In the genomic region with DNA sequence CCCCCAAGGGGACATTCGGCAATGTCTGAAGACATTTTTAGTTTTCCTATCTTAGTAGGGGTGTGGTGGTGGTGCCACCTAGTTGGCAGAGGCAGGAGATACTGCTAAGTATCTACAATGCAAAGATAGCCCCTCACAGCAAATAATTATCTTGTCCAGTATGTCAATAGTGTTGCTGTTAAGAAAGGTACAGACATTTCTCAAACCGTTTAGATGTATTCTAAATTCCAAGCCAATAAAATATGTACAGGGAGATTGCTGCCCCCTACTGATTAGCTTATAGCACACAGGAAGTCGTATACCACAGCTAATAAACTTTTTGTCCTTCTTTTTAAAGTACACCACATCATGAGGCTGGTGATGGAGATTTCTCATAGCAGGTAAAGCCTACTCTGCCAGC, we compare ENCODE assay signal across 8 cellular contexts.
DNase-seq lines count a peak whose midpoint lies in the region; ATAC-seq, FAIRE-seq and TF ChIP-seq lines count a peak whose summit lies in the region.

No MANE protein-coding gene starts in this region.

- TF ChIP-seq CTCF in GM23338 (conservative IDR thresholded peaks at IDR 0.05; ENCODE audit: low read depth in 2 of 2) (peak; percentile 51 to 64), H1 (IDR thresholded peaks at IDR 0.05; ENCODE audit: control extremely low read depth in 1 of 3, insufficient read depth in 1 of 3, low read depth in 1 of 3, low read length in 3 of 3) (peak in 2 of 3 experiments; percentile 39 to 48; a peak in 3 of 4 replicates), tibial nerve (IDR thresholded peaks at IDR 0.05) (peak in 1 of 5 experiments; percentile 23), PC-9 (conservative IDR thresholded peaks at IDR 0.05) (no peak)

- no peaks in the 10 kb centered on the region for H3K9me3 Mint-ChIP-seq in GM23338

- H4K20me1 ChIP-seq in GM23338 (replicated peaks; ENCODE audit: insufficient read depth) (no peaks in the 10 kb centered on the region), H1 (replicated peaks in 1 of 2; ENCODE audit: control insufficient read depth in 1 of 2, insufficient read depth in 2 of 2, low read length in 2 of 2) (no peaks in the 10 kb centered on the region), PC-9 (ENCODE audit: insufficient read depth) (no peaks in the 10 kb centered on the region)

- H4K5ac ChIP-seq in H1 (ENCODE audit: insufficient read length, low read depth, low read length) = no peak overlapping the region

- no peaks in the 10 kb centered on the region for H3K36me3 Mint-ChIP-seq in GM23338 (ENCODE audit: low read depth)

- intact Hi-C loops in PC-9 (cut with micrococcal nuclease; ENCODE audit: unreplicated experiment) = loop anchor here (10.0 kb wide), 1 partner anchor 200 kb away; no protein-coding TSS in a partner anchor

- no peak overlapping the region for H2BK120ac ChIP-seq in H1 (replicated peaks; ENCODE audit: low read depth, low read length)

- H3K9me2 ChIP-seq in GM23338 (ENCODE audit: insufficient read depth) (no peaks in the 10 kb centered on the region), PC-9 (ENCODE audit: insufficient read depth) (no peaks in the 10 kb centered on the region)

- TF ChIP-seq POLR2A in GM12891 (IDR thresholded peaks at IDR 0.05; ENCODE audit: low read depth, low read length) = no peak
- TF ChIP-seq POLR2A in H1 (IDR thresholded peaks at IDR 0.05; ENCODE audit: control extremely low read depth in 1 of 2, low read depth in 2 of 2, low read length in 2 of 2) = no peak
- TF ChIP-seq POLR2A in tibial nerve (IDR thresholded peaks at IDR 0.05) = no peak

- no peak overlapping the region for H3K23ac ChIP-seq in H1 (ENCODE audit: insufficient read length)

- H3K4me3 ChIP-seq in GM23338 (no peak overlapping the region), H1 (ENCODE audit: extremely low read depth in 1 of 4, insufficient read depth in 2 of 4, low read depth in 3 of 4, low read length in 4 of 4) (no peak overlapping the region), tibial nerve (no peak overlapping the region), PC-9 (no peak overlapping the region)

- H3K9me3 ChIP-seq in H1 (ENCODE audit: insufficient read depth in 2 of 2, low read depth in 1 of 2, low read length in 1 of 2) = no peaks in the 10 kb centered on the region
- no peaks in the 10 kb centered on the region for H3K9me3 ChIP-seq in tibial nerve
- no peaks in the 10 kb centered on the region; the same call in 1 of the 2 replicates for H3K9me3 ChIP-seq in PC-9 (ENCODE audit: insufficient read depth, low read depth)

- no peak overlapping the region for H3K4ac ChIP-seq in H1 (replicated peaks; ENCODE audit: insufficient read length, low read depth, low read length)

- peak; percentile 52 for ATAC-seq in GM23338
- no peak for ATAC-seq in GM19452 (IDR thresholded peaks at IDR 0.05; ENCODE audit: unreplicated experiment)

- CTCF ChIA-PET in H1 (lab: Charles Lee; ENCODE audit: partially characterized antibody) = interaction anchor here (0.8 to 1.4 kb wide), 9 partner anchors 8 to 205 kb away, joined by 3 to 6 read pairs (median 4); no protein-coding TSS in a partner anchor
- CTCF ChIA-PET in PC-9 (lab: Charles Lee) = no interaction called here

- H3K18ac ChIP-seq in H1 (ENCODE audit: extremely low read depth, low read length) = no peak overlapping the region

- H3K14ac ChIP-seq in H1 (ENCODE audit: insufficient read length) = no peak overlapping the region

- H3K79me2 ChIP-seq in GM23338 (replicated peaks; ENCODE audit: insufficient read depth) (no peaks in the 10 kb centered on the region), H1 (ENCODE audit: control insufficient read depth in 1 of 2, insufficient read depth in 2 of 2, low read length in 2 of 2) (no peaks in the 10 kb centered on the region), PC-9 (ENCODE audit: low read depth) (no peaks in the 10 kb centered on the region)

- no TSS peak for BruUV-seq in PC-9 (replicated peaks; lab: Mats Ljungman, UMichigan)

- H3K9ac ChIP-seq in H1 (replicated peaks in 1 of 4; ENCODE audit: extremely low read depth in 1 of 4, low read depth in 3 of 4, low read length in 3 of 4) = no peak overlapping the region

- H3K27ac ChIP-seq in GM23338 (ENCODE audit: low read depth) (no peak overlapping the region), H1 (ENCODE audit: low read depth, low read length) (no peak overlapping the region), tibial nerve (no peak overlapping the region), PC-9 (no peak overlapping the region)

- H2BK12ac ChIP-seq in H1 (ENCODE audit: low read depth, low read length) = no peak overlapping the region

- H3K23me2 ChIP-seq in H1 (ENCODE audit: low read depth, low read length) = no peaks in the 10 kb centered on the region

- H2BK15ac ChIP-seq in H1 (ENCODE audit: low read length) = no peak overlapping the region

- TF ChIP-seq RAD21 in H1 (IDR thresholded peaks at IDR 0.05 in 1 of 2, conservative IDR thresholded peaks at IDR 0.05 in 1 of 2; ENCODE audit: low read depth in 2 of 2, low read length in 2 of 2) = peak; percentile 66 to 67

- H4K91ac ChIP-seq in H1 (replicated peaks; ENCODE audit: insufficient read length, low read length) = no peak overlapping the region

- H3K27me3 ChIP-seq in GM23338 (ENCODE audit: insufficient read depth) (no peaks in the 10 kb centered on the region), H1 (replicated peaks in 1 of 4; ENCODE audit: control insufficient read depth in 3 of 4, extremely low read depth in 1 of 4, insufficient read depth in 3 of 4, low read length in 3 of 4) (no peaks in the 10 kb centered on the region), tibial nerve (no peaks in the 10 kb centered on the region), PC-9 (ENCODE audit: insufficient read depth, low read depth) (no peaks in the 10 kb centered on the region)

- H2AFZ ChIP-seq in GM23338 = no peak overlapping the region
- no peak overlapping the region for H2AFZ ChIP-seq in H1 (ENCODE audit: low read length)
- H2AFZ ChIP-seq in PC-9 = no peak overlapping the region

- H2BK20ac ChIP-seq in H1 (ENCODE audit: low read length) = no peak overlapping the region

- H3K79me1 ChIP-seq in H1 (ENCODE audit: low read depth, low read length) = no peaks in the 10 kb centered on the region

- H3K36me3 ChIP-seq in GM23338 (ENCODE audit: insufficient read depth) (no peaks in the 10 kb centered on the region), H1 (ENCODE audit: control insufficient read depth in 2 of 4, insufficient read depth in 4 of 4, low read length in 3 of 4) (no peaks in the 10 kb centered on the region), tibial nerve (no peaks in the 10 kb centered on the region), PC-9 (ENCODE audit: low read depth) (no peaks in the 10 kb centered on the region)

- H2BK5ac ChIP-seq in H1 (ENCODE audit: low read depth, low read length) = no peak overlapping the region

- 71% methylated on average over 3 of the region's 3 CpGs; no CpG with 5 or more reads in 1 of the 2 experiments for WGBS in H1 (ENCODE audit: extremely low coverage in 1 of 2, insufficient coverage in 1 of 2, insufficient read length in 1 of 2, insufficient replicate concordance in 2 of 2, low coverage in 1 of 2, low lambda C conversion rate in 2 of 2, missing lambda C conversion rate in 1 of 2), 2 experiments
- 43 to 52% methylated on average over 3 of the region's 3 CpGs for WGBS in tibial nerve, 2 donors

- DNase-seq in GM12891 (ENCODE audit: insufficient read length, low spot score) (no peak), GM23338 (ENCODE audit: low spot score) (peak; percentile 30), LoVo (ENCODE audit: low spot score) (peak; percentile 20), H1 (ENCODE audit: low read depth in 1 of 2, low spot score in 2 of 2) (no peak), tibial nerve (ENCODE audit: low spot score in 2 of 2) (no peak), PC-9 (no peak)
- no peak for DNase-seq in activated effector memory CD4-positive, alpha-beta T cell treated with Interleukin-2 at 50 U/mL for 16 hours

- H3F3A ChIP-seq in GM23338 (replicated peaks; ENCODE audit: low read depth) (no peaks in the 10 kb centered on the region), PC-9 (ENCODE audit: insufficient read depth, low read depth) (no peaks in the 10 kb centered on the region)

- H3K4me2 ChIP-seq in GM23338 (no peak overlapping the region), H1 (ENCODE audit: insufficient read depth in 1 of 2, low read depth in 2 of 2, low read length in 2 of 2) (no peak overlapping the region), PC-9 (no peak overlapping the region)

- H3K4me1 Mint-ChIP-seq in GM23338 = no peaks in the 10 kb centered on the region

- H3K4me1 ChIP-seq in GM23338 (ENCODE audit: insufficient read depth) = no peaks in the 10 kb centered on the region
- H3K4me1 ChIP-seq in H1 (replicated peaks in 1 of 4; ENCODE audit: control insufficient read depth in 3 of 4, insufficient read depth in 4 of 4, low read length in 3 of 4) = no peaks in the 10 kb centered on the region
- H3K4me1 ChIP-seq in tibial nerve = peaks cover 0 to 3% (median 0%) of the 10 kb centered on the region in 4 donors
- H3K4me1 ChIP-seq in PC-9 (replicated peaks; ENCODE audit: insufficient read depth) = no peaks in the 10 kb centered on the region

- POLR2A ChIA-PET in H1 (lab: Charles Lee; ENCODE audit: partially characterized antibody) (no interaction called here), PC-9 (lab: Charles Lee; ENCODE audit: unreplicated experiment) (no interaction called here)

- FAIRE-seq in GM12891 (lab: Jason Lieb, UNC) = peak; percentile 73
- FAIRE-seq in H1 (lab: Jason Lieb, UNC) = no peak

- no peak overlapping the region for H4K8ac ChIP-seq in H1 (ENCODE audit: extremely low read depth, insufficient read depth, low read length)

- H3K27ac Mint-ChIP-seq in GM23338 = no peak overlapping the region

- H3K4me3 Mint-ChIP-seq in GM23338 = no peak overlapping the region

- H3K56ac ChIP-seq in H1 (replicated peaks; ENCODE audit: insufficient read length, low read depth, low read length) = no peak overlapping the region

- no peak for TF ChIP-seq EP300 in H1 (IDR thresholded peaks at IDR 0.05; ENCODE audit: borderline replicate concordance in 1 of 2, low read depth in 2 of 2, low read length in 2 of 2)
- TF ChIP-seq EP300 in tibial nerve (IDR thresholded peaks at IDR 0.05) = no peak

- no peak overlapping the region for H2AK5ac ChIP-seq in H1 (ENCODE audit: low read depth, low read length)

- H3K27me3 Mint-ChIP-seq in GM23338 (ENCODE audit: insufficient read depth, low read depth, poor library complexity) = no peaks in the 10 kb centered on the region

TF ChIP-seq in GM12891, 5 proteins besides CTCF, POLR2A, EP300 and RAD21 (continues in another document):
- TF ChIP-seq PAX5 (IDR thresholded peaks at IDR 0.05; ENCODE audit: insufficient read depth, low read length, severe bottlenecking) = no peak
- TF ChIP-seq TAF1 (IDR thresholded peaks at IDR 0.05; ENCODE audit: low read depth, low read length) = no peak

TF ChIP-seq in GM23338, 12 proteins besides CTCF, POLR2A, EP300 and RAD21 (continues in another document):
- TF ChIP-seq EZH2phosphoT487 (IDR thresholded peaks at IDR 0.05; ENCODE audit: unreplicated experiment) (no peak), CREB1 (CRISPR knock-in tag; IDR thresholded peaks at IDR 0.05; ENCODE audit: low read depth) (no peak)

TF ChIP-seq in H1, 55 proteins besides CTCF, POLR2A, EP300 and RAD21:
- TF ChIP-seq SP4 (IDR thresholded peaks at IDR 0.05; ENCODE audit: low read length) = no peak

Comparison
In these comparisons a context has a peak if more than half of its experiments do, and no peak if none do; other contexts are left out.
1. DNase-seq: peak in GM23338 (single experiment) and LoVo (single experiment); none in GM12891 (single experiment), H1 (0 of 2), tibial nerve (0 of 2), PC-9 (0 of 2) and activated effector memory CD4-positive, alpha-beta T cell treated with Interleukin-2 at 50 U/mL for 16 hours (single experiment).